ENCODE assay signal across 1 cellular context in genomic region chr15:53171571-53171970, GRCh38.
TF ChIP-seq lines count a peak whose summit lies in the region.

No MANE protein-coding gene starts in this region.

TF ChIP-seq in HepG2, 621 proteins besides CTCF, POLR2A, EP300 and RAD21:
- no peak for TF ChIP-seq PAXIP1 (CRISPR knock-in tag; conservative IDR thresholded peaks at IDR 0.05)
- TF ChIP-seq ZNF264 (CRISPR knock-in tag; IDR thresholded peaks at IDR 0.05): peak; percentile 73; the same call in 1 of the 2 replicates
- TF ChIP-seq GLI4 (CRISPR knock-in tag; IDR thresholded peaks at IDR 0.05; ENCODE audit: borderline replicate concordance): no peak
- peak; percentile 65 for TF ChIP-seq ATF7 (IDR thresholded peaks at IDR 0.05)
- no peak for TF ChIP-seq ATF7 (CRISPR knock-in tag; IDR thresholded peaks at IDR 0.05)
- no peak for TF ChIP-seq ZNF567 (CRISPR knock-in tag; IDR thresholded peaks at IDR 0.05; ENCODE audit: borderline replicate concordance)
- no peak for TF ChIP-seq SNAPC4 (CRISPR knock-in tag; IDR thresholded peaks at IDR 0.05)
- peak; percentile 34; the same call in 1 of the 2 replicates for TF ChIP-seq ELF1 (CRISPR knock-in tag; IDR thresholded peaks at IDR 0.05)
- TF ChIP-seq ZNF431 (CRISPR knock-in tag; IDR thresholded peaks at IDR 0.05; ENCODE audit: borderline replicate concordance, low read depth): no peak
- no peak for TF ChIP-seq ETV6 (CRISPR knock-in tag; conservative IDR thresholded peaks at IDR 0.05)
- TF ChIP-seq TOPORS (CRISPR knock-in tag; IDR thresholded peaks at IDR 0.05): no peak
- no peak for TF ChIP-seq SRSF1 (optimal IDR thresholded peaks at IDR 0.05; ENCODE audit: low read depth, low read length)
- TF ChIP-seq ZNF674 (CRISPR knock-in tag; IDR thresholded peaks at IDR 0.05; ENCODE audit: low read depth): no peak
- TF ChIP-seq DMAP1 (CRISPR knock-in tag; IDR thresholded peaks at IDR 0.05): no peak
- no peak for TF ChIP-seq ZBTB10 (CRISPR knock-in tag; IDR thresholded peaks at IDR 0.05; ENCODE audit: borderline replicate concordance)
- no peak for TF ChIP-seq IKZF1 (IDR thresholded peaks at IDR 0.05)
TF ChIP-seq in HepG2: peak in this region for 3.
